ENCODE assay signal across 13 cellular contexts in the genomic region with DNA sequence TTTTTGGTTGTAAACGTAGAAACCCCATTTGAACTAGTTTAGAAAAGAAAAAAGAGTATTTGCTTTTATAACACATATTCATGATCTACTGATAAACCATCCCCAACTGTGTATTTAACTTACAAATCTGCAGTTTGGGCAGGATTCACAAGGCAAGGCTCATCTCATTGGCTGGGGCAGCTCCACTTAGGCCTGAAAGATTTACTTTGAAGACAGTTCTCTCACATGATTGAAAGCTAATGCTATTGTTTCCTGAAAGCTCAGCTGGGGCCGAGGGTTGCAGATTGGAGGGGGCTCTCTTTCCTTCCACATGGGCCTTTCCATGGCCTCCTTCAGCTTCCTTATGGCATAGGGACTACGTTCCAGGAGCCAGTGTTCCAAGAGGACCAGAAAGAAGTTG. TPM values are rescaled to one million over a fixed set of nuclear protein-coding genes. Genes with fewer than 3 reads are reported as not detected.
DNase-seq lines count a peak whose midpoint lies in the region; ATAC-seq, FAIRE-seq and TF ChIP-seq lines count a peak whose summit lies in the region.
"Had no signal": no experiment of that assay in that cellular context is flagged by ENCODE, and none has a peak within 500 bp of the region (broad histone marks: within the 10 kb centered on the region; RNA-seq: fewer than 3 reads in every experiment).

No MANE protein-coding gene starts in this region.

- H3K4me1 ChIP-seq in adipocyte (ENCODE audit: control insufficient read depth, insufficient read depth, low read length) (no peaks in the 10 kb centered on the region), foreskin keratinocyte (no peaks in the 10 kb centered on the region)
- H3K4me1 ChIP-seq: gastroesophageal sphincter had no signal

- DNase-seq in AG04450 (ENCODE audit: low read depth, low spot score) = no peak
- DNase-seq in GM19239 (ENCODE audit: insufficient read length, low spot score) = no peak
- no peak for DNase-seq in adipocyte (ENCODE audit: low read depth)
- DNase-seq in NCI-H526 (lab: John Stamatoyannopoulos, UW) = no peak
- no peak for DNase-seq in AG08395 (ENCODE audit: low spot score)
- DNase-seq in NCI-H1048 (lab: John Stamatoyannopoulos, UW) = no peak
- no peak for DNase-seq in foreskin keratinocyte
- DNase-seq: cerebellar nuclear complex, NCI-H1105 treated with DMSO at 0.1 percent for 48 hours, nephron progenitor cell, Right ventricle myocardium superior had no signal

- POLR2A ChIA-PET in AG04450 (lab: Yijun Ruan, JAX) = no interaction called here

- H3K36me3 ChIP-seq in adipocyte (ENCODE audit: control insufficient read depth, insufficient read depth, low read length, severe bottlenecking) = no peaks in the 10 kb centered on the region
- H3K36me3 ChIP-seq: gastroesophageal sphincter had no signal

- TF ChIP-seq CTCF in AG04450 (IDR thresholded peaks at IDR 0.05; ENCODE audit: low read depth, low read length) (no peak), foreskin keratinocyte (conservative IDR thresholded peaks at IDR 0.05) (no peak)

- FAIRE-seq in GM19239 (lab: Jason Lieb, UNC) = peak; percentile 79

- H3K27me3 ChIP-seq in AG04450 (ENCODE audit: control insufficient read depth, insufficient read depth, low read length) (no peaks in the 10 kb centered on the region), adipocyte (replicated peaks; ENCODE audit: control insufficient read depth, insufficient read depth, low read length) (no peaks in the 10 kb centered on the region), foreskin keratinocyte (no peaks in the 10 kb centered on the region)
- H3K27me3 ChIP-seq: gastroesophageal sphincter had no signal

- ATAC-seq in HG03280 (IDR thresholded peaks at IDR 0.05; ENCODE audit: unreplicated experiment) = peak; percentile 37
- ATAC-seq in foreskin keratinocyte = no peak
- ATAC-seq: gastroesophageal sphincter had no signal

- H3K9ac ChIP-seq in adipocyte (ENCODE audit: low read length) = no peak overlapping the region

- no peak overlapping the region for H3K27ac ChIP-seq in AG04450 (ENCODE audit: low read depth, low read length)
- H3K27ac ChIP-seq in foreskin keratinocyte = no peak overlapping the region
- H3K27ac ChIP-seq: gastroesophageal sphincter had no signal

- H3K4me3 ChIP-seq in AG04450 (ENCODE audit: low read depth, low read length) = peak overlapping the region; percentile 3; the same call in 1 of the 2 replicates
- H3K4me3 ChIP-seq in adipocyte (ENCODE audit: low read length) = peak overlapping the region; percentile 51
- H3K4me3 ChIP-seq: gastroesophageal sphincter had no signal

- CTCF ChIA-PET in AG04450 (lab: Charles Lee) = no interaction called here

- H3K9me3 ChIP-seq in AG04450 (ENCODE audit: control insufficient read depth, insufficient read depth, low read length) = no peaks in the 10 kb centered on the region
- H3K9me3 ChIP-seq in adipocyte (ENCODE audit: control insufficient read depth, low read length) = peaks cover 8% of the 10 kb centered on the region

RNA-seq across cellular contexts. Expression of a gene that starts 47.4 kb away (rescaled TPM):
- polyA plus RNA-seq in AG04450 (2011; rRNA removed) (not detected in 2 replicates), foreskin keratinocyte (not detected in 2 replicates)
- polyA minus RNA-seq in AG04450 (2011; rRNA and poly(A)+ RNA removed) = not detected in 2 replicates
- total RNA-seq in foreskin keratinocyte = not detected in 2 replicates
